26 cellular contexts compared by ENCODE assay signal in the genomic region with DNA sequence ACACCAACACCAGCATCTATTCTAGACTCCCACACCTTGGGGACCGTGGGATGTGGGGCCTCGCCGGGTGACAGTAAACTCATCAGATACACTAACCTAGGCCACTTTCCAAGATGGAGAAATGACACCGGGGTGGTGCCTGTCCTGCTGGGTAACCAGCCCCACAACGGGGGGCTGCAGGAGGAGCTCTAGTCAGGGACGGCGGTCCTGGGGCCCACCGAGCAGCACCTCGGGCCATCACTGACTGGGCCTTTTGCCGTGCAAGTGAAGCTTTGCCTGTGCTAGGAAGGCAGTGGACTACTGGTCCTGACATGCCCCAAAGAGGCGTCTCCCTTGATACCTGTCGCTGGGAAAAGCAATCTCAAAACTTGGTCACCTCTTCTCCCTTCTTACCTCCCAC.
"Had no signal": no experiment of that assay in that cellular context is flagged by ENCODE, and none has a peak within 500 bp of the region (broad histone marks: within the 10 kb centered on the region; RNA-seq: fewer than 3 reads in every experiment).

No MANE protein-coding gene starts in this region.

- H3K9me3 ChIP-seq: ascending aorta had no signal

- ATAC-seq: activated CD8-positive, alpha-beta T cell treated with anti-CD3 and anti-CD28 coated beads for 36 hours; activated naive CD8-positive, alpha-beta T cell treated with anti-CD3 and anti-CD28 coated beads, Interleukin-2, amount 50 U/mL, for 24 hours had no signal

- H3K27me3 ChIP-seq: ascending aorta, cardiac muscle cell had no signal

- H3K4me1 ChIP-seq: ascending aorta had no signal

- H3K36me3 ChIP-seq: ascending aorta, cardiac muscle cell had no signal

- DNase-seq: activated B cell treated with CpG ODN at 0.5 μM for 24 hours; activated CD4-positive, alpha-beta memory T cell treated with anti-CD3 and anti-CD28 coated beads for 36 hours; activated CD4-positive, alpha-beta T cell treated with anti-CD3 and anti-CD28 coated beads for 4 hours; activated CD4-positive, alpha-beta T cell treated with anti-CD3 and anti-CD28 coated beads, Interleukin-2, amount 10 ng/mL, durations not matched to agents 24 days and 14 days; activated CD4-positive, alpha-beta T cell treated with anti-CD3 and anti-CD28 coated beads, Interleukin-2, amount 50 U/mL, for 1 hour; activated CD4-positive, alpha-beta T cell treated with anti-CD3 and anti-CD28 coated beads, Interleukin-2, amount 50 U/mL, for 4 hours; activated CD4-positive, CD25-positive, alpha-beta regulatory T cell treated with anti-CD3 and anti-CD28 coated beads, Interleukin-2, amount 50 U/mL, for 72 hours; activated CD8-positive, alpha-beta memory T cell treated with anti-CD3 and anti-CD28 coated beads, Interleukin-2, amount 50 U/mL, for 4 hours; activated CD8-positive, alpha-beta T cell treated with anti-CD3 and anti-CD28 coated beads for 36 hours; activated effector memory CD4-positive, alpha-beta T cell treated with Interleukin-2 at 50 U/mL for 16 hours; activated gamma-delta T cell; activated naive CD4-positive, alpha-beta T cell treated with anti-CD3 and anti-CD28 coated beads, Interleukin-2, amount 10 ng/mL, durations not matched to agents 7 days and 5 days; activated naive CD4-positive, alpha-beta T cell treated with Interleukin-2 at 50 U/mL for 16 hours; activated naive CD8-positive, alpha-beta T cell treated with anti-CD3 and anti-CD28 coated beads, Interleukin-2, amount 10 ng/mL, durations not matched to agents 7 days and 5 days; activated naive CD8-positive, alpha-beta T cell treated with anti-CD3 and anti-CD28 coated beads, Interleukin-2, amount 50 U/mL, for 24 hours; activated T-cell treated with anti-CD3 and anti-CD28 coated beads, Interleukin-2, amount 50 U/mL, for 24 hours; activated T-cell treated with anti-CD3 and anti-CD28 coated beads, Interleukin-2, amount 50 U/mL, for 48 hours; amygdala; anterior cingulate cortex; central memory CD4-positive, alpha-beta T cell; T-helper 1 cell; T-helper 2 cell; T-helper 9 cell had no signal

- H3K4me3 ChIP-seq: ascending aorta, cardiac muscle cell had no signal

- H3K27ac ChIP-seq: ascending aorta, cardiac muscle cell, VCaP had no signal
